21 cellular contexts compared by ENCODE assay signal in genomic region chr19:55525289-55526101, GRCh38. TPM values are rescaled to one million over a fixed set of nuclear protein-coding genes. Genes with fewer than 3 reads are reported as not detected.
DNase-seq lines count a peak whose midpoint lies in the region; ATAC-seq, FAIRE-seq and TF ChIP-seq lines count a peak whose summit lies in the region.
"Had no signal": no experiment of that assay in that cellular context is flagged by ENCODE, and none has a peak within 500 bp of the region (broad histone marks: within the 10 kb centered on the region; RNA-seq: fewer than 3 reads in every experiment).

No MANE protein-coding gene starts in this region.

- H3K9me1 ChIP-seq in K562 (ENCODE audit: control insufficient read depth, insufficient read depth, low read length) = no peaks in the 10 kb centered on the region

- H3K36me3 ChIP-seq in K562 (ENCODE audit: control insufficient read depth, insufficient read depth, low read length) = no peaks in the 10 kb centered on the region
- no peaks in the 10 kb centered on the region for H3K36me3 ChIP-seq in skeletal muscle tissue (ENCODE audit: control insufficient read depth in 3 of 3, insufficient read depth in 3 of 3, low read length in 3 of 3)
- H3K36me3 ChIP-seq in mammary epithelial cell (ENCODE audit: insufficient read depth, low read length) = no peaks in the 10 kb centered on the region
- H3K36me3 ChIP-seq: left lung, thyroid gland had no signal

- H3K27ac ChIP-seq in K562 (ENCODE audit: extremely low read depth, low read depth, low read length) (no peak overlapping the region), skeletal muscle tissue (ENCODE audit: low read depth, low read length) (peak overlapping the region; percentile 68), mammary epithelial cell (ENCODE audit: insufficient read depth, low read depth, low read length) (no peak overlapping the region)
- H3K27ac ChIP-seq: left lung, thyroid gland had no signal

- DNase-seq in NCI-H1417 (lab: John Stamatoyannopoulos, UW) = peak in 2 of 3 experiments; percentile 35 to 58
- DNase-seq in NCI-H1417 treated with DMSO at 0.1 percent for 48 hours (lab: John Stamatoyannopoulos, UW) = no peak
- DNase-seq in K562 (ENCODE audit: extremely low read depth in 1 of 4, low spot score in 3 of 4) = no peak
- peak; percentile 80 for DNase-seq in left kidney (ENCODE audit: low read depth, low spot score)
- DNase-seq in mammary epithelial cell = no peak
- no peak for DNase-seq in RCC 7860 (ENCODE audit: low spot score)
- DNase-seq: 8988T; activated CD4-positive, CD25-positive, alpha-beta regulatory T cell treated with anti-CD3 and anti-CD28 coated beads, Interleukin-2, amount 50 U/mL, for 72 hours; activated CD8-positive, alpha-beta T cell treated with anti-CD3 and anti-CD28 coated beads, Interleukin-2, amount 10 ng/mL, durations not matched to agents 7 days and 5 days; activated T-cell treated with anti-CD3 and anti-CD28 coated beads, Interleukin-2, amount 50 U/mL, for 1 hour; AML-193; amniotic stem cell; NCI-H1048; stimulated activated CD4-positive, alpha-beta T cell treated with anti-CD3 and anti-CD28 coated beads, Interleukin-12 subunit alpha, Interleukin-12 subunit beta, amount 100 ng/mL, for 4 hours had no signal

- peaks cover 12% of the 10 kb centered on the region for H3K9me3 ChIP-seq in K562 (replicated peaks; ENCODE audit: control insufficient read depth, insufficient read depth, low read depth, low read length)
- peaks cover 0 to 2% (median 0%) of the 10 kb centered on the region in 3 donors for H3K9me3 ChIP-seq in skeletal muscle tissue (ENCODE audit: control insufficient read depth in 3 of 3, low read length in 3 of 3)
- H3K9me3 ChIP-seq in mammary epithelial cell (replicated peaks; ENCODE audit: insufficient read depth, low read length) = no peaks in the 10 kb centered on the region
- H3K9me3 ChIP-seq: left lung, thyroid gland had no signal

- H4K20me1 ChIP-seq in K562 (replicated peaks; ENCODE audit: control insufficient read depth, insufficient read depth, low read length) (no peaks in the 10 kb centered on the region), mammary epithelial cell (ENCODE audit: insufficient read depth, low read length) (no peaks in the 10 kb centered on the region)

- TF ChIP-seq RAD21 in K562 (CRISPR knock-in tag; conservative IDR thresholded peaks at IDR 0.05 in 1 of 2, IDR thresholded peaks at IDR 0.05 in 1 of 2) = no peak

- peak overlapping the region in 1 of 2 experiments; percentile 71; a peak in 2 of 4 replicates for H3K9ac ChIP-seq in K562 (ENCODE audit: insufficient read depth in 1 of 2, low read depth in 2 of 2, low read length in 2 of 2)
- peak overlapping the region in 2 of 3 donors; percentile 45 to 78 for H3K9ac ChIP-seq in skeletal muscle tissue (ENCODE audit: low read depth in 1 of 3, low read length in 3 of 3)
- no peak overlapping the region for H3K9ac ChIP-seq in mammary epithelial cell (ENCODE audit: insufficient read depth, low read length)

- POLR2A ChIA-PET in K562 (lab: Yijun Ruan, JAX) = no interaction called here

- TF ChIP-seq EP300 in K562 (IDR thresholded peaks at IDR 0.05; ENCODE audit: low read length) = no peak

- ATAC-seq in K562 (no peak), HG03039 (IDR thresholded peaks at IDR 0.05; ENCODE audit: unreplicated experiment) (no peak)
- ATAC-seq: activated CD8-positive, alpha-beta T cell treated with anti-CD3 and anti-CD28 coated beads, Interleukin-2, amount 10 ng/mL, durations not matched to agents 7 days and 5 days; CD8-positive, alpha-beta T cell had no signal

- intact Hi-C loops in K562 (cut with micrococcal nuclease) = no loop called here
- intact Hi-C loops in mammary epithelial cell (cut with micrococcal nuclease) = no loop called here

- H2AFZ ChIP-seq in K562 (ENCODE audit: low read depth, low read length) (no peak overlapping the region), mammary epithelial cell (ENCODE audit: low read depth, low read length) (no peak overlapping the region)

- TF ChIP-seq CTCF in K562 (IDR thresholded peaks at IDR 0.05 in 2 of 3, conservative IDR thresholded peaks at IDR 0.05 in 1 of 3; ENCODE audit: insufficient read depth in 2 of 3, low read depth in 1 of 3, low read length in 3 of 3) (no peak), mammary epithelial cell (conservative IDR thresholded peaks at IDR 0.05 in 1 of 2, IDR thresholded peaks at IDR 0.05 in 1 of 2; ENCODE audit: extremely low read depth in 1 of 2, insufficient read depth in 1 of 2, low read depth in 1 of 2, low read length in 2 of 2) (no peak)

- H3K79me2 ChIP-seq in K562 (ENCODE audit: control insufficient read depth, insufficient read depth, low read length) (no peaks in the 10 kb centered on the region), mammary epithelial cell (ENCODE audit: insufficient read depth, low read length) (no peaks in the 10 kb centered on the region)

- TF ChIP-seq POLR2A in K562 (conservative IDR thresholded peaks at IDR 0.05) = no peak

- no peak for FAIRE-seq in K562 (lab: Jason Lieb, UNC)
- no peak for FAIRE-seq in RCC 7860 (lab: Jason Lieb, UNC)

- BruUV-seq in K562 (replicated peaks; lab: Mats Ljungman, UMichigan) = no TSS peak
- BruUV-seq in mammary epithelial cell (replicated peaks; lab: Mats Ljungman, UMichigan) = no TSS peak

- H3K4me2 ChIP-seq in K562 (ENCODE audit: insufficient read depth, low read length) (no peak overlapping the region), mammary epithelial cell (ENCODE audit: insufficient read depth, low read depth, low read length) (no peak overlapping the region)

- no peak overlapping the region for H3K4me3 ChIP-seq in K562
- H3K4me3 ChIP-seq in skeletal muscle tissue (ENCODE audit: low read length in 3 of 3) = peak overlapping the region in 2 of 3 donors; percentile 20 to 54
- H3K4me3 ChIP-seq in mammary epithelial cell (replicated peaks in 1 of 3; ENCODE audit: insufficient read depth in 1 of 3, low read depth in 2 of 3, low read length in 3 of 3) = no peak overlapping the region
- H3K4me3 ChIP-seq: left lung, thyroid gland had no signal

- CTCF ChIA-PET in K562 (lab: Yijun Ruan, JAX; ENCODE audit: low intra/inter-chr PET ratio) = no interaction called here
- CTCF ChIA-PET in mammary epithelial cell (lab: Charles Lee; ENCODE audit: low non-redundant PET) = no interaction called here

- 20% methylated on average over 26 of the region's 29 CpGs for WGBS in K562 (ENCODE audit: insufficient coverage, low coverage, missing lambda C conversion rate)
- 76% methylated on average over 5 of the region's 29 CpGs for WGBS in mammary epithelial cell (ENCODE audit: low coverage, missing lambda C conversion rate)

- in situ Hi-C loops in K562 (cut with MboI) = no loop called here
- in situ Hi-C loops in mammary epithelial cell (cut with MboI; ENCODE audit: low sequenced_read_pairs in 2 of 2) = no loop called here

- H3K4me1 ChIP-seq in K562 (replicated peaks in 1 of 2; ENCODE audit: control insufficient read depth in 2 of 2, insufficient read depth in 2 of 2, low read length in 2 of 2) (peaks cover 0 to 30% of the 10 kb centered on the region in 2 experiments; a peak in 4 of 5 replicates), skeletal muscle tissue (ENCODE audit: control insufficient read depth in 3 of 3, insufficient read depth in 3 of 3, low read length in 3 of 3) (peaks cover 24 to 36% (median 30%) of the 10 kb centered on the region in 3 donors), mammary epithelial cell (ENCODE audit: insufficient read depth, low read length) (no peaks in the 10 kb centered on the region)

- dilution Hi-C loops in mammary epithelial cell (cut with HindIII; ENCODE audit: low sequenced_read_pairs) = loop anchor here (5.0 kb wide), 3 partner anchors 53 to 353 kb away; partner anchors contain the start of gene ZNF784

- H3K27me3 ChIP-seq in K562 (ENCODE audit: control insufficient read depth in 2 of 2, insufficient read depth in 2 of 2, low read length in 2 of 2) (no peaks in the 10 kb centered on the region; a peak in 2 of 5 replicates), skeletal muscle tissue (ENCODE audit: control insufficient read depth in 3 of 3, insufficient read depth in 3 of 3, low read length in 3 of 3) (peaks cover 0 to 6% (median 2%) of the 10 kb centered on the region in 3 donors), mammary epithelial cell (ENCODE audit: insufficient read depth, low read length) (no peaks in the 10 kb centered on the region)
- H3K27me3 ChIP-seq: thyroid gland had no signal

RNA-seq across cellular contexts. Expression of gene SBK2, which starts 11.4 kb away (rescaled TPM):
- not detected in 2 replicates for total RNA-seq in K562 (2011; cell fraction: chromatin; rRNA removed; ENCODE audit: low replicate concordance)
- total RNA-seq in K562 (2011; cell fraction: nucleolus; rRNA removed) = not detected in 2 replicates
- total RNA-seq in K562 (2011; cell fraction: nucleoplasm; rRNA removed) = not detected in 2 replicates
- total RNA-seq in K562 (2014; rRNA removed) (not detected in 2 replicates), K562 (2014; rRNA removed; fragmentation: Illumina TruSeq; extraction: Trizol) (not detected in 2 replicates), K562 (2015; rRNA removed; fragmentation: Illumina TruSeq; extraction: Trizol) (not detected in 2 replicates), K562 (2021) (not detected in 2 replicates), skeletal muscle tissue (1.0 TPM), mammary epithelial cell (not detected)
- polyA plus RNA-seq in K562 (2011; rRNA removed) (not detected in 2 replicates), K562 (2014; fragmentation: Illumina TruSeq; extraction: Trizol) (not detected in 2 replicates), K562 (2014; fragmentation: Nextera tagmentation; extraction: Ambion mirVana) (not detected), K562 (2014; rRNA removed) (not detected in 2 replicates), mammary epithelial cell (not detected)
- 0.09 TPM in 1 of 2 replicates, not detected in the other for polyA plus RNA-seq in K562 (2011; cell fraction: cytosol; rRNA removed)
- polyA plus RNA-seq in K562 (2011; cell fraction: nucleus; rRNA removed) = 0.17 TPM in 1 of 2 replicates, not detected in the other
- not detected in 2 replicates for polyA plus RNA-seq in K562 (2012)
- polyA minus RNA-seq in K562 (2011; rRNA and poly(A)+ RNA removed) = not detected in 2 replicates
- polyA minus RNA-seq in K562 (2011; cell fraction: cytosol; rRNA and poly(A)+ RNA removed) = not detected in 2 replicates
- polyA minus RNA-seq in K562 (2011; cell fraction: nucleus; rRNA and poly(A)+ RNA removed) = not detected in 2 replicates
- polyA minus RNA-seq in mammary epithelial cell = not detected
- total RNA-seq: activated CD8-positive, alpha-beta T cell treated with anti-CD3 and anti-CD28 coated beads, Interleukin-2, amount 10 ng/mL, durations not matched to agents 7 days and 5 days; CD8-positive, alpha-beta T cell; endothelial cell of umbilical vein; left lung; mononuclear cell; thyroid gland had no signal
- polyA plus RNA-seq: endothelial cell of umbilical vein had no signal

RNA-seq across cellular contexts. Expression of gene SBK3, which starts 19.8 kb away (rescaled TPM):
- total RNA-seq in K562 (2011; cell fraction: chromatin; rRNA removed; ENCODE audit: low replicate concordance) = 1.1 TPM in 1 of 2 replicates, not detected in the other
- 0.50 TPM in 1 of 2 replicates, not detected in the other for total RNA-seq in K562 (2011; cell fraction: nucleolus; rRNA removed)
- total RNA-seq in K562 (2011; cell fraction: nucleoplasm; rRNA removed) = 0.44 TPM in 1 of 2 replicates, not detected in the other
- total RNA-seq in K562 (2014; rRNA removed) (not detected in 2 replicates), K562 (2014; rRNA removed; fragmentation: Illumina TruSeq; extraction: Trizol) (not detected in 2 replicates), K562 (2015; rRNA removed; fragmentation: Illumina TruSeq; extraction: Trizol) (not detected in 2 replicates), K562 (2021) (0.13 TPM in 1 of 2 replicates, not detected in the other), skeletal muscle tissue (not detected), mammary epithelial cell (not detected)
- polyA plus RNA-seq in K562 (2011; rRNA removed) (0.20 and 0.43 TPM in 2 replicates), K562 (2014; fragmentation: Illumina TruSeq; extraction: Trizol) (0.12 TPM in 1 of 2 replicates, not detected in the other), K562 (2014; fragmentation: Nextera tagmentation; extraction: Ambion mirVana) (not detected), K562 (2014; rRNA removed) (0.11 TPM in 1 of 2 replicates, not detected in the other), mammary epithelial cell (not detected)
- polyA plus RNA-seq in K562 (2011; cell fraction: cytosol; rRNA removed) = 0.19 and 3.0 TPM in 2 replicates
- 2.0 TPM in 1 of 2 replicates, not detected in the other for polyA plus RNA-seq in K562 (2011; cell fraction: nucleus; rRNA removed)
- polyA plus RNA-seq in K562 (2012) = 0.23 and 0.43 TPM in 2 replicates
- polyA minus RNA-seq in K562 (2011; rRNA and poly(A)+ RNA removed) = 0.14 TPM in 1 of 2 replicates, not detected in the other
- 1.7 TPM in 1 of 2 replicates, not detected in the other for polyA minus RNA-seq in K562 (2011; cell fraction: cytosol; rRNA and poly(A)+ RNA removed)
- 1.2 TPM in 1 of 2 replicates, not detected in the other for polyA minus RNA-seq in K562 (2011; cell fraction: nucleus; rRNA and poly(A)+ RNA removed)
- not detected for polyA minus RNA-seq in mammary epithelial cell
- total RNA-seq: activated CD8-positive, alpha-beta T cell treated with anti-CD3 and anti-CD28 coated beads, Interleukin-2, amount 10 ng/mL, durations not matched to agents 7 days and 5 days; CD8-positive, alpha-beta T cell; mononuclear cell had no signal

RNA-seq across cellular contexts. Expression of gene SSC5D, which starts 37.3 kb away (rescaled TPM):
- total RNA-seq in K562 (2011; cell fraction: chromatin; rRNA removed; ENCODE audit: low replicate concordance) = 2.5 and 3.9 TPM in 2 replicates
- total RNA-seq in K562 (2011; cell fraction: nucleolus; rRNA removed) = 2.4 and 3.2 TPM in 2 replicates
- total RNA-seq in K562 (2011; cell fraction: nucleoplasm; rRNA removed) = 1.5 and 4.6 TPM in 2 replicates
- 0.14 and 0.20 TPM in 2 replicates for total RNA-seq in K562 (2014; rRNA removed)
- total RNA-seq in K562 (2014; rRNA removed; fragmentation: Illumina TruSeq; extraction: Trizol) = 0.03 and 0.04 TPM in 2 replicates
- 0.15 and 0.18 TPM in 2 replicates for total RNA-seq in K562 (2015; rRNA removed; fragmentation: Illumina TruSeq; extraction: Trizol)
- total RNA-seq in K562 (2021) = 0.67 and 0.71 TPM in 2 replicates
- polyA plus RNA-seq in K562 (2011; rRNA removed) = 0.07 and 0.12 TPM in 2 replicates
- polyA plus RNA-seq in K562 (2011; cell fraction: cytosol; rRNA removed) = 0.01 and 0.09 TPM in 2 replicates
- 0.63 and 1.4 TPM in 2 replicates for polyA plus RNA-seq in K562 (2011; cell fraction: nucleus; rRNA removed)
- 0.61 and 1.6 TPM in 2 replicates for polyA plus RNA-seq in K562 (2012)
- polyA plus RNA-seq in K562 (2014; fragmentation: Illumina TruSeq; extraction: Trizol) = 0.19 TPM in 2 replicates
- polyA plus RNA-seq in K562 (2014; fragmentation: Nextera tagmentation; extraction: Ambion mirVana) = not detected
- 0.08 and 0.09 TPM in 2 replicates for polyA plus RNA-seq in K562 (2014; rRNA removed)
- 0.09 and 0.14 TPM in 2 replicates for polyA minus RNA-seq in K562 (2011; rRNA and poly(A)+ RNA removed)
- 3.6 TPM in 1 of 2 replicates, not detected in the other for polyA minus RNA-seq in K562 (2011; cell fraction: cytosol; rRNA and poly(A)+ RNA removed)
- 0.94 and 1.00 TPM in 2 replicates for polyA minus RNA-seq in K562 (2011; cell fraction: nucleus; rRNA and poly(A)+ RNA removed)
- 17.7 TPM for total RNA-seq in skeletal muscle tissue
- under 1 TPM; 0.09 to 0.50 TPM for total RNA-seq in mammary epithelial cell
- polyA plus RNA-seq in mammary epithelial cell = not detected
- polyA minus RNA-seq in mammary epithelial cell = not detected

RNA-seq across cellular contexts. Expression of gene NAT14, which starts 40.5 kb away (rescaled TPM):
- 27.4 and 88.5 TPM in 2 replicates for total RNA-seq in K562 (2011; cell fraction: chromatin; rRNA removed; ENCODE audit: low replicate concordance)
- 74.0 and 77.5 TPM in 2 replicates for total RNA-seq in K562 (2011; cell fraction: nucleolus; rRNA removed)
- total RNA-seq in K562 (2011; cell fraction: nucleoplasm; rRNA removed) = 51.5 and 61.8 TPM in 2 replicates
- total RNA-seq in K562 (2014; rRNA removed) = 43.8 and 46.5 TPM in 2 replicates
- total RNA-seq in K562 (2014; rRNA removed; fragmentation: Illumina TruSeq; extraction: Trizol) = 14.4 and 21.6 TPM in 2 replicates
- total RNA-seq in K562 (2015; rRNA removed; fragmentation: Illumina TruSeq; extraction: Trizol) = 25.3 and 25.7 TPM in 2 replicates
- 70.6 and 77.0 TPM in 2 replicates for total RNA-seq in K562 (2021)
- 30.3 and 44.3 TPM in 2 replicates for polyA plus RNA-seq in K562 (2011; rRNA removed)
- polyA plus RNA-seq in K562 (2011; cell fraction: cytosol; rRNA removed) = 45.6 and 55.9 TPM in 2 replicates
- 148 and 191 TPM in 2 replicates for polyA plus RNA-seq in K562 (2011; cell fraction: nucleus; rRNA removed)
- polyA plus RNA-seq in K562 (2012) = 56.6 and 78.2 TPM in 2 replicates
- 26.7 and 33.2 TPM in 2 replicates for polyA plus RNA-seq in K562 (2014; fragmentation: Illumina TruSeq; extraction: Trizol)
- 1 to 10 TPM; 2.4 to 4.6 TPM for polyA plus RNA-seq in K562 (2014; fragmentation: Nextera tagmentation; extraction: Ambion mirVana)
- polyA plus RNA-seq in K562 (2014; rRNA removed) = 61.7 and 62.8 TPM in 2 replicates
- 4.2 and 4.8 TPM in 2 replicates for polyA minus RNA-seq in K562 (2011; rRNA and poly(A)+ RNA removed)
- 11.3 and 12.9 TPM in 2 replicates for polyA minus RNA-seq in K562 (2011; cell fraction: cytosol; rRNA and poly(A)+ RNA removed)
- polyA minus RNA-seq in K562 (2011; cell fraction: nucleus; rRNA and poly(A)+ RNA removed) = 12.3 and 16.9 TPM in 2 replicates
- 8.4 TPM for total RNA-seq in skeletal muscle tissue
- total RNA-seq in mammary epithelial cell = 10 to 100 TPM in 1 of 2 donors, 1 to 10 TPM in 1; 5.0 to 26.3 TPM
- polyA plus RNA-seq in mammary epithelial cell = 11.4 TPM
- polyA minus RNA-seq in mammary epithelial cell = 1.4 TPM

RNA-seq across cellular contexts. Expression of gene ZNF628, which starts 49.1 kb away (rescaled TPM):
- total RNA-seq in K562 (2011; cell fraction: chromatin; rRNA removed; ENCODE audit: low replicate concordance) = 2.3 and 4.5 TPM in 2 replicates
- 5.5 and 6.2 TPM in 2 replicates for total RNA-seq in K562 (2011; cell fraction: nucleolus; rRNA removed)
- total RNA-seq in K562 (2011; cell fraction: nucleoplasm; rRNA removed) = 2.3 and 2.4 TPM in 2 replicates
- total RNA-seq in K562 (2014; rRNA removed) (3.7 and 5.7 TPM in 2 replicates), K562 (2014; rRNA removed; fragmentation: Illumina TruSeq; extraction: Trizol) (not detected in 2 replicates), K562 (2015; rRNA removed; fragmentation: Illumina TruSeq; extraction: Trizol) (0.76 and 1.5 TPM in 2 replicates), K562 (2021) (12.9 and 13.6 TPM in 2 replicates), skeletal muscle tissue (0.52 TPM), mammary epithelial cell (1 to 10 TPM; 2.7 to 10.0 TPM)
- polyA plus RNA-seq in K562 (2011; rRNA removed) (0.18 and 0.37 TPM in 2 replicates), K562 (2014; fragmentation: Illumina TruSeq; extraction: Trizol) (0.13 and 1.1 TPM in 2 replicates), K562 (2014; fragmentation: Nextera tagmentation; extraction: Ambion mirVana) (not detected), K562 (2014; rRNA removed) (3.7 and 6.4 TPM in 2 replicates), mammary epithelial cell (1.7 TPM)
- polyA plus RNA-seq in K562 (2011; cell fraction: cytosol; rRNA removed) = 0.28 and 1.3 TPM in 2 replicates
- 1.6 and 3.0 TPM in 2 replicates for polyA plus RNA-seq in K562 (2011; cell fraction: nucleus; rRNA removed)
- polyA plus RNA-seq in K562 (2012) = 6.5 and 9.2 TPM in 2 replicates
- polyA minus RNA-seq in K562 (2011; rRNA and poly(A)+ RNA removed) = 0.18 and 0.21 TPM in 2 replicates
- polyA minus RNA-seq in K562 (2011; cell fraction: cytosol; rRNA and poly(A)+ RNA removed) = 3.8 and 5.5 TPM in 2 replicates
- polyA minus RNA-seq in K562 (2011; cell fraction: nucleus; rRNA and poly(A)+ RNA removed) = 1.9 and 2.0 TPM in 2 replicates
- 0.62 TPM for polyA minus RNA-seq in mammary epithelial cell

Comparison
In these comparisons a context has a peak if more than half of its experiments do, and no peak if none do; other contexts are left out.
1. DNase-seq: peak in NCI-H1417 (2 of 3) and left kidney (single experiment); none in NCI-H1417 treated with DMSO at 0.1 percent for 48 hours (single experiment), K562 (0 of 4), mammary epithelial cell (single experiment) and RCC 7860 (single experiment).
2. H3K4me3 ChIP-seq: peak in skeletal muscle tissue (2 of 3); none in K562 (single experiment) and mammary epithelial cell (0 of 3).